11 cellular contexts compared by ENCODE assay signal in genomic region chr15:92801412-92801773, GRCh38.
DNase-seq lines count a peak whose midpoint lies in the region; ATAC-seq, FAIRE-seq and TF ChIP-seq lines count a peak whose summit lies in the region.
"Had no signal": no experiment of that assay in that cellular context is flagged by ENCODE, and none has a peak within 500 bp of the region (broad histone marks: within the 10 kb centered on the region; RNA-seq: fewer than 3 reads in every experiment).

No MANE protein-coding gene starts in this region.

- H3K4me1 ChIP-seq in mucosa of stomach (ENCODE audit: control insufficient read depth, insufficient read depth, low read length): peaks cover 32% of the 10 kb centered on the region

- peak; percentile 61 for DNase-seq in AG04450 (ENCODE audit: low read depth, low spot score)
- peak; percentile 55 for DNase-seq in HTR-8/SVneo (ENCODE audit: insufficient read length, low spot score)
- DNase-seq in chondrocyte (ENCODE audit: low spot score): no peak
- DNase-seq in NOMO-1 (lab: John Stamatoyannopoulos, UW; ENCODE audit: unreplicated experiment in 2 of 2): no peak
- DNase-seq: activated CD4-positive, alpha-beta T cell treated with anti-CD3 and anti-CD28 coated beads, Interleukin-2, amount 10 ng/mL, durations not matched to agents 7 days and 5 days; NCI-H446 treated with DMSO at 0.1 percent for 48 hours had no signal

- H3K36me3 ChIP-seq in mucosa of stomach (ENCODE audit: control insufficient read depth, insufficient read depth, low read length): no peaks in the 10 kb centered on the region

- peak overlapping the region; percentile 24 for H3K9ac ChIP-seq in mucosa of stomach (ENCODE audit: low read length)

- TF ChIP-seq CTCF in AG04450 (IDR thresholded peaks at IDR 0.05; ENCODE audit: low read depth, low read length): no peak
- TF ChIP-seq CTCF in chondrocyte (IDR thresholded peaks at IDR 0.05): no peak

- ATAC-seq in GM18909 (IDR thresholded peaks at IDR 0.05; ENCODE audit: poor library complexity, unreplicated experiment) (no peak), HG02870 (IDR thresholded peaks at IDR 0.05; ENCODE audit: unreplicated experiment) (no peak), GM19463 (IDR thresholded peaks at IDR 0.05; ENCODE audit: unreplicated experiment) (no peak)

- no peaks in the 10 kb centered on the region for H3K36me3 Mint-ChIP-seq in chondrocyte (ENCODE audit: low read depth)

- CTCF ChIA-PET in AG04450 (lab: Charles Lee): interaction anchor here (0.6 to 1.4 kb wide), 8 partner anchors 9 to 278 kb away, joined by 3 to 9 read pairs (median 5); no protein-coding TSS in a partner anchor

- no peaks in the 10 kb centered on the region for H3K9me3 Mint-ChIP-seq in chondrocyte (ENCODE audit: low read depth)
- H3K9me3 Mint-ChIP-seq: activated CD4-positive, alpha-beta T cell treated with anti-CD3 and anti-CD28 coated beads, Interleukin-2, amount 10 ng/mL, durations not matched to agents 7 days and 5 days; memory B cell had no signal

- peak overlapping the region; percentile 94 for H3K27ac Mint-ChIP-seq in chondrocyte (ENCODE audit: unreplicated experiment)
- H3K27ac Mint-ChIP-seq: memory B cell had no signal

- H3K9me3 ChIP-seq in AG04450 (ENCODE audit: control insufficient read depth, insufficient read depth, low read length): no peaks in the 10 kb centered on the region
- H3K9me3 ChIP-seq in mucosa of stomach (ENCODE audit: control insufficient read depth, low read length): no peaks in the 10 kb centered on the region

- no peak overlapping the region for H3K4me3 ChIP-seq in AG04450 (ENCODE audit: low read depth, low read length)
- no peak overlapping the region for H3K4me3 ChIP-seq in mucosa of stomach (ENCODE audit: low read length)

- POLR2A ChIA-PET in AG04450 (lab: Yijun Ruan, JAX): interaction anchor here (0.6 to 2.0 kb wide), 7 partner anchors 81 to 213 kb away, joined by 5 to 35 read pairs (median 7); no protein-coding TSS in a partner anchor

- H3K4me3 Mint-ChIP-seq in chondrocyte (ENCODE audit: unreplicated experiment): peak overlapping the region; percentile 28
- H3K4me3 Mint-ChIP-seq: activated CD4-positive, alpha-beta T cell treated with anti-CD3 and anti-CD28 coated beads, Interleukin-2, amount 10 ng/mL, durations not matched to agents 7 days and 5 days; memory B cell had no signal

- H3K27me3 ChIP-seq in AG04450 (ENCODE audit: control insufficient read depth, insufficient read depth, low read length) (no peaks in the 10 kb centered on the region), mucosa of stomach (ENCODE audit: control insufficient read depth, insufficient read depth, low read length) (no peaks in the 10 kb centered on the region)

- H3K4me1 Mint-ChIP-seq in chondrocyte (ENCODE audit: low read depth): peaks cover 37% of the 10 kb centered on the region

- no peaks in the 10 kb centered on the region for H3K27me3 Mint-ChIP-seq in chondrocyte (ENCODE audit: low read depth)
- H3K27me3 Mint-ChIP-seq: activated CD4-positive, alpha-beta T cell treated with anti-CD3 and anti-CD28 coated beads, Interleukin-2, amount 10 ng/mL, durations not matched to agents 7 days and 5 days; memory B cell had no signal

- FAIRE-seq in HTR-8/SVneo (lab: Jason Lieb, UNC): no peak

- H3K27ac ChIP-seq in AG04450 (ENCODE audit: low read depth, low read length): peak overlapping the region; percentile 99

Comparison
In these comparisons a context has a peak if more than half of its experiments do, and no peak if none do; other contexts are left out.
1. DNase-seq: peak in AG04450 (single experiment) and HTR-8/SVneo (single experiment); none in chondrocyte (single experiment) and NOMO-1 (0 of 2).